In the genomic region with DNA sequence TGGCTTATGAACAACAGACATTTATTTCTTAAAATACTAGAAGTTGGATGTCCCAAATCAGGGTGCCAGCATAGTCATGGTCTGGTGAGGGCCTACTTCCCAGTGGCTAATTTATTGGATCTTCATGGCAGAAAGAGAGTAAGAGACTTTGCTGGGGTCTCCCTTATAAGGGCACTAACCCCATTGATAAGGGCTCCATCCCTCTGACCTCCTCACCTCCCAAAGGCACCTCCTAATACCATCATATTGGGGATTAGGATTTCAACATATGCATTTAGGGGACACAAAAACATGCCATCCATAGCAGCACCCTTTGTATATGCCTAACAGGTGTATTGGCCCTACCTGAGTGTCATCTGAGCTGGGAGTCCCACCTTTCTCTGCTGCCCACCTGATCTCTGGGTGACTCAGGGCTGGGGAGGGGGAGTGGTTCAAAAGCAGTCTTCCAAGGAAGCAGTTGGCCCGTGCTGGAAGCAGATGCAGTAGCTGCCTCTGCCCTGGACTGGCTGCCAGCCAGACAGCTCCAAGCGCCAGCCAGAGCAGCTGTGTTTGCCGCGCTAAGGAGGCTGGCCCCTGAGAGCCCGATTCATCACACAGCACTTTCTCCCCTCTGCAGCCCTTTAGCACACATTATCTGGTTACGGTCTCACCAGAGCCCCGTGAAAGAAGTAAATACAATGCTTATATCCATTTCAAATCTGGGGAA, we compare ENCODE assay signal across 10 cellular contexts.
DNase-seq lines count a peak whose midpoint lies in the region; ATAC-seq and TF ChIP-seq lines count a peak whose summit lies in the region.
"Had no signal": no experiment of that assay in that cellular context is flagged by ENCODE, and none has a peak within 500 bp of the region (broad histone marks: within the 10 kb centered on the region; RNA-seq: fewer than 3 reads in every experiment).

No MANE protein-coding gene starts in this region.

- H3K27ac ChIP-seq in AG04450 (ENCODE audit: low read depth, low read length) (no peak overlapping the region), left lung (no peak overlapping the region), vagina (no peak overlapping the region)
- H3K27ac ChIP-seq: BLaER1, Peyer's patch had no signal

- H3K9me3 Mint-ChIP-seq in brain, result no peaks in the 10 kb centered on the region
- no peaks in the 10 kb centered on the region for H3K9me3 Mint-ChIP-seq in MCF 10A (ENCODE audit: unreplicated experiment)

- DNase-seq in AG04450 (ENCODE audit: low read depth, low spot score) (peak; percentile 77), NCI-H146 treated with DMSO at 0.1 percent for 48 hours (lab: John Stamatoyannopoulos, UW; ENCODE audit: unreplicated experiment) (peak; percentile 83), left lung (no peak), vagina (ENCODE audit: extremely low spot score in 2 of 2) (no peak), MCF 10A (ENCODE audit: unreplicated experiment) (no peak)

- H3K36me3 Mint-ChIP-seq in brain (peaks cover 12% of the 10 kb centered on the region), MCF 10A (ENCODE audit: insufficient read depth, unreplicated experiment) (peaks cover 4% of the 10 kb centered on the region)

- TF ChIP-seq CTCF in AG04450 (IDR thresholded peaks at IDR 0.05; ENCODE audit: low read depth, low read length) (no peak), brain (conservative IDR thresholded peaks at IDR 0.05) (no peak), left lung (IDR thresholded peaks at IDR 0.05) (no peak), vagina (IDR thresholded peaks at IDR 0.05) (no peak), MCF 10A (IDR thresholded peaks at IDR 0.05; ENCODE audit: unreplicated experiment) (no peak)

- H3K4me1 ChIP-seq in left lung (peaks cover 0 to 10% of the 10 kb centered on the region in 2 donors), vagina (no peaks in the 10 kb centered on the region)

- no peak for TF ChIP-seq POLR2A in vagina (IDR thresholded peaks at IDR 0.05)

- H3K4me3 Mint-ChIP-seq in brain (no peak overlapping the region), MCF 10A (ENCODE audit: unreplicated experiment) (no peak overlapping the region)

- peak overlapping the region; percentile 34 to 87 (median 53) for H3K27ac Mint-ChIP-seq in brain
- no peak overlapping the region for H3K27ac Mint-ChIP-seq in MCF 10A (ENCODE audit: low read depth, unreplicated experiment)

- POLR2A ChIA-PET in AG04450 (lab: Yijun Ruan, JAX) (interaction anchor here (0.6 kb wide), 1 partner anchor 64 kb away, joined by 3 read pairs; no protein-coding TSS in a partner anchor), MCF 10A (lab: Yijun Ruan, JAX) (no interaction called here)

- CTCF ChIA-PET in AG04450 (lab: Charles Lee) (no interaction called here), MCF 10A (lab: Yijun Ruan, JAX) (no interaction called here)

- H3K9me3 ChIP-seq in AG04450 (ENCODE audit: control insufficient read depth, insufficient read depth, low read length) (peaks cover 3% of the 10 kb centered on the region; the same call in 1 of the 2 replicates), left lung (peaks cover 0 to 5% of the 10 kb centered on the region in 2 donors), vagina (no peaks in the 10 kb centered on the region)
- H3K9me3 ChIP-seq: BLaER1, Peyer's patch had no signal

- peak; percentile 46 for ATAC-seq in left lung
- ATAC-seq in GM18511 (IDR thresholded peaks at IDR 0.05; ENCODE audit: unreplicated experiment), result no peak
- ATAC-seq in GM18907 (IDR thresholded peaks at IDR 0.05; ENCODE audit: unreplicated experiment), result no peak

- H3K27me3 ChIP-seq in AG04450 (ENCODE audit: control insufficient read depth, insufficient read depth, low read length) (no peaks in the 10 kb centered on the region), left lung (no peaks in the 10 kb centered on the region), vagina (no peaks in the 10 kb centered on the region)
- H3K27me3 ChIP-seq: BLaER1, Peyer's patch had no signal

- H3K27me3 Mint-ChIP-seq in brain (peaks cover 3% of the 10 kb centered on the region), MCF 10A (ENCODE audit: insufficient read depth, unreplicated experiment) (no peaks in the 10 kb centered on the region)

- peaks cover 42% of the 10 kb centered on the region for H3K4me1 Mint-ChIP-seq in brain
- no peaks in the 10 kb centered on the region for H3K4me1 Mint-ChIP-seq in MCF 10A (ENCODE audit: insufficient read depth, unreplicated experiment)

- BruUV-seq in MCF 10A (replicated peaks; lab: Mats Ljungman, UMichigan), result no TSS peak

- intact Hi-C loops in left lung (cut with DNase I) (no loop called here), vagina (cut with DNase I) (no loop called here), MCF 10A (cut with micrococcal nuclease) (no loop called here)

- H3K36me3 ChIP-seq in left lung, result no peaks in the 10 kb centered on the region
- no peaks in the 10 kb centered on the region for H3K36me3 ChIP-seq in vagina
- H3K36me3 ChIP-seq: Peyer's patch had no signal

- H3K4me3 ChIP-seq in AG04450 (ENCODE audit: low read depth, low read length) (no peak overlapping the region), left lung (no peak overlapping the region), vagina (no peak overlapping the region)
- H3K4me3 ChIP-seq: BLaER1, Peyer's patch had no signal

Comparison
In these comparisons a context has a peak if more than half of its experiments do, and no peak if none do; other contexts are left out.
1. DNase-seq: peak in AG04450 (single experiment) and NCI-H146 treated with DMSO at 0.1 percent for 48 hours (single experiment); none in left lung (0 of 2), vagina (0 of 2) and MCF 10A (single experiment).